In genomic region chr4:123350726-123351125, GRCh38 we compare ENCODE assay signal across 20 cellular contexts.
"Had no signal": no experiment of that assay in that cellular context is flagged by ENCODE, and none has a peak within 500 bp of the region (broad histone marks: within the 10 kb centered on the region; RNA-seq: fewer than 3 reads in every experiment).

No MANE protein-coding gene starts in this region.

- H3K27ac ChIP-seq: spleen, transverse colon had no signal

- H3K27me3 Mint-ChIP-seq: activated B cell treated with CpG ODN at 0.5 μM for 24 hours had no signal

- H3K9me3 ChIP-seq: breast epithelium, spleen, transverse colon had no signal

- H3K27ac Mint-ChIP-seq: activated B cell treated with CpG ODN at 0.5 μM for 24 hours; activated CD8-positive, alpha-beta memory T cell treated with anti-CD3 and anti-CD28 coated beads, Interleukin-2, amount 10 ng/mL, durations not matched to agents 7 days and 5 days; activated CD8-positive, alpha-beta T cell treated with anti-CD3 and anti-CD28 coated beads, Interleukin-2, amount 10 ng/mL, durations not matched to agents 7 days and 5 days; activated naive CD4-positive, alpha-beta T cell treated with anti-CD3 and anti-CD28 coated beads, Interleukin-2, amount 50 U/mL, for 72 hours; activated T-cell treated with anti-CD3 and anti-CD28 coated beads, Interleukin-2, amount 50 U/mL, for 72 hours; immature natural killer cell; naive thymus-derived CD8-positive, alpha-beta T cell had no signal

- ATAC-seq: activated CD8-positive, alpha-beta memory T cell treated with anti-CD3 and anti-CD28 coated beads, Interleukin-2, amount 10 ng/mL, durations not matched to agents 7 days and 5 days; activated naive CD4-positive, alpha-beta T cell treated with anti-CD3 and anti-CD28 coated beads, Interleukin-2, amount 50 U/mL, for 72 hours; naive thymus-derived CD8-positive, alpha-beta T cell; right cardiac atrium had no signal

- H3K36me3 Mint-ChIP-seq: activated CD8-positive, alpha-beta memory T cell treated with anti-CD3 and anti-CD28 coated beads, Interleukin-2, amount 10 ng/mL, durations not matched to agents 7 days and 5 days; activated naive CD4-positive, alpha-beta T cell treated with anti-CD3 and anti-CD28 coated beads, Interleukin-2, amount 50 U/mL, for 72 hours; immature natural killer cell; naive thymus-derived CD8-positive, alpha-beta T cell had no signal

- H3K36me3 ChIP-seq: breast epithelium, spleen, transverse colon had no signal

- H3K9me3 Mint-ChIP-seq: activated B cell treated with CpG ODN at 0.5 μM for 24 hours; activated naive CD4-positive, alpha-beta T cell treated with anti-CD3 and anti-CD28 coated beads, Interleukin-2, amount 50 U/mL, for 72 hours; activated T-cell treated with anti-CD3 and anti-CD28 coated beads, Interleukin-2, amount 50 U/mL, for 72 hours; immature natural killer cell had no signal

- H3K4me3 Mint-ChIP-seq: activated B cell treated with CpG ODN at 0.5 μM for 24 hours; activated CD8-positive, alpha-beta memory T cell treated with anti-CD3 and anti-CD28 coated beads, Interleukin-2, amount 10 ng/mL, durations not matched to agents 7 days and 5 days; activated CD8-positive, alpha-beta T cell treated with anti-CD3 and anti-CD28 coated beads, Interleukin-2, amount 10 ng/mL, durations not matched to agents 7 days and 5 days; activated T-cell treated with anti-CD3 and anti-CD28 coated beads, Interleukin-2, amount 50 U/mL, for 72 hours; immature natural killer cell; naive thymus-derived CD8-positive, alpha-beta T cell; neural crest cell had no signal

- DNase-seq: activated B cell treated with CpG ODN at 0.5 μM for 24 hours; activated CD4-positive, alpha-beta T cell treated with anti-CD3 and anti-CD28 coated beads, Interleukin-2, amount 50 U/mL, for 1 hour; activated CD8-positive, alpha-beta memory T cell treated with anti-CD3 and anti-CD28 coated beads, Interleukin-2, amount 10 ng/mL, durations not matched to agents 7 days and 5 days; activated naive CD4-positive, alpha-beta T cell; central memory CD4-positive, alpha-beta T cell; foreskin fibroblast; immature natural killer cell; kidney; naive thymus-derived CD8-positive, alpha-beta T cell; right cardiac atrium; spleen; stimulated activated CD4-positive, alpha-beta T cell treated with anti-CD3 and anti-CD28 coated beads, Interleukin-2, amount 100 ng/mL, for 48 hours; stimulated activated naive CD4-positive, alpha-beta T cell treated with Interleukin-2 at 50 U/mL for 16 hours; T1000 had no signal

- H3K4me1 ChIP-seq: breast epithelium had no signal

- H3K27me3 ChIP-seq: breast epithelium, spleen, transverse colon had no signal

- H3K4me3 ChIP-seq: breast epithelium, spleen, transverse colon had no signal
